ENCODE assay signal across 8 cellular contexts in genomic region chr22:26679003-26679629, GRCh38. TPM values are rescaled to one million over a fixed set of nuclear protein-coding genes. Genes with fewer than 3 reads are reported as not detected.
DNase-seq lines count a peak whose midpoint lies in the region; ATAC-seq, FAIRE-seq and TF ChIP-seq lines count a peak whose summit lies in the region.

No MANE protein-coding gene starts in this region.

- H3K4me2 ChIP-seq in H1 (ENCODE audit: insufficient read depth in 1 of 2, low read depth in 2 of 2, low read length in 2 of 2): no peak overlapping the region

- ATAC-seq in CD4-positive, CD25-positive, alpha-beta regulatory T cell (ENCODE audit: low read depth in 2 of 2): peak; percentile 68 to 79
- ATAC-seq in activated CD8-positive, alpha-beta T cell treated with anti-CD3 and anti-CD28 coated beads, Interleukin-2, amount 10 ng/mL, durations not matched to agents 7 days and 5 days: peak; percentile 79
- ATAC-seq in GM21515 (IDR thresholded peaks at IDR 0.05; ENCODE audit: unreplicated experiment): no peak

- no peak overlapping the region for H3K14ac ChIP-seq in H1 (ENCODE audit: insufficient read length)

- H3K4me3 ChIP-seq in CD4-positive, CD25-positive, alpha-beta regulatory T cell (ENCODE audit: low read depth, low read length): peak overlapping the region; percentile 41
- H3K4me3 ChIP-seq in H7 (ENCODE audit: insufficient read depth, low read depth, low read length) (no peak overlapping the region), H1 (ENCODE audit: extremely low read depth in 1 of 4, insufficient read depth in 2 of 4, low read depth in 3 of 4, low read length in 4 of 4) (no peak overlapping the region)

- H3K79me1 ChIP-seq in H1 (ENCODE audit: low read depth, low read length): peaks cover 5% of the 10 kb centered on the region; the same call in 1 of the 2 replicates

- H3K23me2 ChIP-seq in H1 (ENCODE audit: low read depth, low read length): no peaks in the 10 kb centered on the region

- no peaks in the 10 kb centered on the region for H3K9me3 Mint-ChIP-seq in CD4-positive, CD25-positive, alpha-beta regulatory T cell
- no peaks in the 10 kb centered on the region for H3K9me3 Mint-ChIP-seq in activated CD8-positive, alpha-beta T cell treated with anti-CD3 and anti-CD28 coated beads, Interleukin-2, amount 10 ng/mL, durations not matched to agents 7 days and 5 days (ENCODE audit: insufficient read depth)
- no peaks in the 10 kb centered on the region for H3K9me3 Mint-ChIP-seq in mesothelial cell of epicardium

- H3K4me1 ChIP-seq in CD4-positive, CD25-positive, alpha-beta regulatory T cell (ENCODE audit: control insufficient read depth, insufficient read depth, low read length, poor library complexity, severe bottlenecking): peaks cover 43% of the 10 kb centered on the region
- H3K4me1 ChIP-seq in H1 (replicated peaks in 1 of 4; ENCODE audit: control insufficient read depth in 3 of 4, insufficient read depth in 4 of 4, low read length in 3 of 4): peaks cover 4 to 11% (median 8%) of the 10 kb centered on the region in 4 experiments

- H4K8ac ChIP-seq in H1 (ENCODE audit: extremely low read depth, insufficient read depth, low read length): no peak overlapping the region

- H3K27me3 Mint-ChIP-seq in CD4-positive, CD25-positive, alpha-beta regulatory T cell: no peaks in the 10 kb centered on the region
- no peaks in the 10 kb centered on the region for H3K27me3 Mint-ChIP-seq in activated CD8-positive, alpha-beta T cell treated with anti-CD3 and anti-CD28 coated beads, Interleukin-2, amount 10 ng/mL, durations not matched to agents 7 days and 5 days (ENCODE audit: low read depth)
- H3K27me3 Mint-ChIP-seq in mesothelial cell of epicardium (ENCODE audit: low read depth): no peaks in the 10 kb centered on the region

- H2BK12ac ChIP-seq in H1 (ENCODE audit: low read depth, low read length): no peak overlapping the region

- H3K36me3 Mint-ChIP-seq in CD4-positive, CD25-positive, alpha-beta regulatory T cell: peaks cover 50% of the 10 kb centered on the region
- peaks cover 33% of the 10 kb centered on the region for H3K36me3 Mint-ChIP-seq in activated CD8-positive, alpha-beta T cell treated with anti-CD3 and anti-CD28 coated beads, Interleukin-2, amount 10 ng/mL, durations not matched to agents 7 days and 5 days (ENCODE audit: low read depth)
- peaks cover 17% of the 10 kb centered on the region for H3K36me3 Mint-ChIP-seq in mesothelial cell of epicardium

- H3K4me3 Mint-ChIP-seq in CD4-positive, CD25-positive, alpha-beta regulatory T cell: peak overlapping the region in 3 of 4 donors; percentile 60 to 80 (median 70)
- H3K4me3 Mint-ChIP-seq in activated CD8-positive, alpha-beta T cell treated with anti-CD3 and anti-CD28 coated beads, Interleukin-2, amount 10 ng/mL, durations not matched to agents 7 days and 5 days: no peak overlapping the region
- no peak overlapping the region for H3K4me3 Mint-ChIP-seq in mesothelial cell of epicardium

- POLR2A ChIA-PET in activated CD8-positive, alpha-beta T cell treated with anti-CD3 and anti-CD28 coated beads, Interleukin-2, amount 10 ng/mL, durations not matched to agents 7 days and 5 days (lab: Charles Lee): no interaction called here
- POLR2A ChIA-PET in H1 (lab: Charles Lee; ENCODE audit: partially characterized antibody): interaction anchor here (1.0 to 3.6 kb wide), 3 partner anchors 11 to 73 kb away, joined by 4 to 12 read pairs (median 6); no protein-coding TSS in a partner anchor

- no peak for TF ChIP-seq EP300 in H1 (IDR thresholded peaks at IDR 0.05; ENCODE audit: borderline replicate concordance in 1 of 2, low read depth in 2 of 2, low read length in 2 of 2)

- H3K4me1 Mint-ChIP-seq in CD4-positive, CD25-positive, alpha-beta regulatory T cell: peaks cover 18 to 84% (median 50%) of the 10 kb centered on the region in 4 donors
- H3K4me1 Mint-ChIP-seq in activated CD8-positive, alpha-beta T cell treated with anti-CD3 and anti-CD28 coated beads, Interleukin-2, amount 10 ng/mL, durations not matched to agents 7 days and 5 days (ENCODE audit: low read depth): peaks cover 36% of the 10 kb centered on the region
- H3K4me1 Mint-ChIP-seq in mesothelial cell of epicardium: peaks cover 37% of the 10 kb centered on the region

- H3K27me3 ChIP-seq in CD4-positive, CD25-positive, alpha-beta regulatory T cell (ENCODE audit: control insufficient read depth, insufficient read depth, low read length): no peaks in the 10 kb centered on the region
- no peaks in the 10 kb centered on the region for H3K27me3 ChIP-seq in H7 (ENCODE audit: control insufficient read depth, insufficient read depth, low read length)
- H3K27me3 ChIP-seq in H1 (replicated peaks in 1 of 4; ENCODE audit: control insufficient read depth in 3 of 4, extremely low read depth in 1 of 4, insufficient read depth in 3 of 4, low read length in 3 of 4): no peaks in the 10 kb centered on the region

- H3K36me3 ChIP-seq in CD4-positive, CD25-positive, alpha-beta regulatory T cell (ENCODE audit: control insufficient read depth, insufficient read depth, low read length): peaks cover 55% of the 10 kb centered on the region
- H3K36me3 ChIP-seq in H7 (replicated peaks; ENCODE audit: control insufficient read depth, insufficient read depth, low read length) (0 out of 2 replicates have a peak, but pooled peaks cover 1% of the 10 kb centered on the region), H1 (ENCODE audit: control insufficient read depth in 2 of 4, insufficient read depth in 4 of 4, low read length in 3 of 4) (0 out of 8 replicates have a peak, but pooled peaks cover 0 to 3% (median 0%) of the 10 kb centered on the region in 4 experiments)

- peak; percentile 84 to 99 (median 85) for TF ChIP-seq CTCF in H1 (IDR thresholded peaks at IDR 0.05; ENCODE audit: control extremely low read depth in 1 of 3, insufficient read depth in 1 of 3, low read depth in 1 of 3, low read length in 3 of 3)
- peak; percentile 70 for TF ChIP-seq CTCF in mesothelial cell of epicardium (IDR thresholded peaks at IDR 0.05; ENCODE audit: unreplicated experiment)

- DNase-seq in CD4-positive, CD25-positive, alpha-beta regulatory T cell: peak; percentile 59 to 75 (median 63)
- DNase-seq in H7: peak; percentile 83
- peak; percentile 49 to 62 for DNase-seq in NOMO-1 (lab: John Stamatoyannopoulos, UW; ENCODE audit: unreplicated experiment in 2 of 2)
- peak; percentile 83 for DNase-seq in activated CD8-positive, alpha-beta T cell treated with anti-CD3 and anti-CD28 coated beads, Interleukin-2, amount 10 ng/mL, durations not matched to agents 7 days and 5 days
- DNase-seq in H1 (ENCODE audit: low read depth in 1 of 2, low spot score in 2 of 2): peak; percentile 71 to 94
- peak; percentile 47 to 87 for DNase-seq in mesothelial cell of epicardium (ENCODE audit: low spot score in 2 of 2, unreplicated experiment in 2 of 2)
- DNase-seq in stimulated activated CD8-positive, alpha-beta memory T cell treated with anti-CD3 and anti-CD28 coated beads, Interleukin-7, amount 100 ng/mL, for 48 hours (ENCODE audit: extremely low read depth in 1 of 2, low read depth in 1 of 2): peak; percentile 33 to 52

- H3K9me3 ChIP-seq in CD4-positive, CD25-positive, alpha-beta regulatory T cell (ENCODE audit: control insufficient read depth in 2 of 2, low read length in 2 of 2): no peaks in the 10 kb centered on the region
- no peaks in the 10 kb centered on the region; a peak in 1 of 4 replicates for H3K9me3 ChIP-seq in H1 (ENCODE audit: insufficient read depth in 2 of 2, low read depth in 1 of 2, low read length in 1 of 2)

- H4K91ac ChIP-seq in H1 (replicated peaks; ENCODE audit: insufficient read length, low read length): no peak overlapping the region

- H3K79me2 ChIP-seq in H1 (ENCODE audit: control insufficient read depth in 1 of 2, insufficient read depth in 2 of 2, low read length in 2 of 2): peaks cover 0 to 3% of the 10 kb centered on the region in 2 experiments; a peak in 2 of 4 replicates

- no peak for TF ChIP-seq POLR2A in H1 (IDR thresholded peaks at IDR 0.05; ENCODE audit: control extremely low read depth in 1 of 2, low read depth in 2 of 2, low read length in 2 of 2)

- H3K9ac ChIP-seq in H1 (replicated peaks in 1 of 4; ENCODE audit: extremely low read depth in 1 of 4, low read depth in 3 of 4, low read length in 3 of 4): no peak overlapping the region

- TF ChIP-seq RAD21 in H1 (IDR thresholded peaks at IDR 0.05 in 1 of 2, conservative IDR thresholded peaks at IDR 0.05 in 1 of 2; ENCODE audit: low read depth in 2 of 2, low read length in 2 of 2): peak; percentile 96 to 98

- H3K56ac ChIP-seq in H1 (replicated peaks; ENCODE audit: insufficient read length, low read depth, low read length): no peak overlapping the region

- no peak overlapping the region for H4K5ac ChIP-seq in H1 (ENCODE audit: insufficient read length, low read depth, low read length)

- no peaks in the 10 kb centered on the region for H4K20me1 ChIP-seq in H1 (replicated peaks in 1 of 2; ENCODE audit: control insufficient read depth in 1 of 2, insufficient read depth in 2 of 2, low read length in 2 of 2)

- FAIRE-seq in H1 (lab: Jason Lieb, UNC): peak; percentile 85

- no peak overlapping the region for H2BK15ac ChIP-seq in H1 (ENCODE audit: low read length)

- H2BK20ac ChIP-seq in H1 (ENCODE audit: low read length): no peak overlapping the region

- no peak overlapping the region for H2AK5ac ChIP-seq in H1 (ENCODE audit: low read depth, low read length)

- 23% methylated on average over 4 of the region's 9 CpGs; no CpG with 5 or more reads in 1 of the 2 experiments for WGBS in H1 (ENCODE audit: extremely low coverage in 1 of 2, insufficient coverage in 1 of 2, insufficient read length in 1 of 2, insufficient replicate concordance in 2 of 2, low coverage in 1 of 2, low lambda C conversion rate in 2 of 2, missing lambda C conversion rate in 1 of 2), 2 experiments

- no peak overlapping the region for H3K27ac ChIP-seq in CD4-positive, CD25-positive, alpha-beta regulatory T cell (ENCODE audit: insufficient read depth, low read length, poor library complexity, severe bottlenecking)
- H3K27ac ChIP-seq in H1 (ENCODE audit: low read depth, low read length): no peak overlapping the region

- H3K4ac ChIP-seq in H1 (replicated peaks; ENCODE audit: insufficient read length, low read depth, low read length): no peak overlapping the region

- CTCF ChIA-PET in activated CD8-positive, alpha-beta T cell treated with anti-CD3 and anti-CD28 coated beads, Interleukin-2, amount 10 ng/mL, durations not matched to agents 7 days and 5 days (lab: Charles Lee): interaction anchor here (0.6 to 2.2 kb wide), 22 partner anchors 13 to 1290 kb away, joined by 3 to 9 read pairs (median 3); no protein-coding TSS in a partner anchor
- CTCF ChIA-PET in H1 (lab: Charles Lee; ENCODE audit: partially characterized antibody): interaction anchor here (0.6 to 3.6 kb wide), 26 partner anchors 10 to 652 kb away, joined by 3 to 18 read pairs (median 4); partner anchors contain the start of gene TPST2

- no peak overlapping the region for H2AFZ ChIP-seq in H1 (ENCODE audit: low read length)

- no peak overlapping the region for H3K18ac ChIP-seq in H1 (ENCODE audit: extremely low read depth, low read length)

- H2BK5ac ChIP-seq in H1 (ENCODE audit: low read depth, low read length): no peak overlapping the region

- H3K27ac Mint-ChIP-seq in CD4-positive, CD25-positive, alpha-beta regulatory T cell: peak overlapping the region; percentile 42 to 87 (median 77)
- H3K27ac Mint-ChIP-seq in activated CD8-positive, alpha-beta T cell treated with anti-CD3 and anti-CD28 coated beads, Interleukin-2, amount 10 ng/mL, durations not matched to agents 7 days and 5 days: no peak overlapping the region
- H3K27ac Mint-ChIP-seq in mesothelial cell of epicardium: no peak overlapping the region

- no peak overlapping the region for H3K23ac ChIP-seq in H1 (ENCODE audit: insufficient read length)

- H2BK120ac ChIP-seq in H1 (replicated peaks; ENCODE audit: low read depth, low read length): no peak overlapping the region

RNA-seq across cellular contexts. Expression of gene MIAT, which starts 21.7 kb away (rescaled TPM):
- 305 TPM for total RNA-seq in CD4-positive, CD25-positive, alpha-beta regulatory T cell
- polyA plus RNA-seq in CD4-positive, CD25-positive, alpha-beta regulatory T cell: 1 to 10 TPM; 1.4 to 3.1 (median 2.4) TPM
- total RNA-seq in H7 (2014; rRNA removed; shearing (Covaris generic)): 3.0 and 13.4 TPM in 2 replicates
- total RNA-seq in activated CD8-positive, alpha-beta T cell treated with anti-CD3 and anti-CD28 coated beads, Interleukin-2, amount 10 ng/mL, durations not matched to agents 7 days and 5 days: 10 to 100 TPM; 23.6 to 26.3 TPM
- 33.8 and 36.0 TPM in 2 replicates for total RNA-seq in H1 (2021; fragmentation: NEBNext Ultra II Directional; extraction: Animal tissue kit (Norgen Biotek cat#: 25700))
- 27.6 and 38.3 TPM in 2 replicates for polyA plus RNA-seq in H1 (2011; rRNA removed)
- polyA plus RNA-seq in H1 (2011; cell fraction: cytosol; rRNA removed): 55.4 TPM
- polyA plus RNA-seq in H1 (2011; cell fraction: nucleus; rRNA removed): 134 TPM
- 55.6 to 81.0 TPM (median 63.3 TPM) in 4 replicates for polyA plus RNA-seq in H1 (2012, experiment 1 of 2)
- 4.6 TPM for polyA plus RNA-seq in H1 (2012, experiment 2 of 2)
- 44.4 TPM for polyA plus RNA-seq in H1 (2013, experiment 1 of 2)
- polyA plus RNA-seq in H1 (2013, experiment 2 of 2): 37.1 TPM
- 75.5 and 135 TPM in 2 replicates for polyA minus RNA-seq in H1 (2011; rRNA and poly(A)+ RNA removed)
- 20.6 TPM for polyA minus RNA-seq in H1 (2011; cell fraction: cytosol; rRNA and poly(A)+ RNA removed)
- 72.4 TPM for polyA minus RNA-seq in H1 (2011; cell fraction: nucleus; rRNA and poly(A)+ RNA removed)
- total RNA-seq in mesothelial cell of epicardium: 6.6 to 7.0 TPM (median 6.7 TPM) in 3 replicates

RNA-seq across cellular contexts. Expression of gene CRYBA4, which starts 57.4 kb away (rescaled TPM):
- not detected for total RNA-seq in CD4-positive, CD25-positive, alpha-beta regulatory T cell
- polyA plus RNA-seq in CD4-positive, CD25-positive, alpha-beta regulatory T cell: under 1 TPM in 1 of 4 donors, not detected in 3; 0.59 TPM
- 0.22 TPM in 1 of 2 replicates, not detected in the other for total RNA-seq in H7 (2014; rRNA removed; shearing (Covaris generic))
- total RNA-seq in activated CD8-positive, alpha-beta T cell treated with anti-CD3 and anti-CD28 coated beads, Interleukin-2, amount 10 ng/mL, durations not matched to agents 7 days and 5 days: not detected
- total RNA-seq in H1 (2021; fragmentation: NEBNext Ultra II Directional; extraction: Animal tissue kit (Norgen Biotek cat#: 25700)): 0.67 and 1.5 TPM in 2 replicates
- polyA plus RNA-seq in H1 (2011; rRNA removed): 2.2 and 3.1 TPM in 2 replicates
- polyA plus RNA-seq in H1 (2011; cell fraction: cytosol; rRNA removed): 2.0 TPM
- polyA plus RNA-seq in H1 (2011; cell fraction: nucleus; rRNA removed): 1.4 TPM
- 0.84 to 2.4 TPM (median 1.9 TPM) in 4 replicates for polyA plus RNA-seq in H1 (2012, experiment 1 of 2)
- polyA plus RNA-seq in H1 (2012, experiment 2 of 2): 1.5 TPM
- 1.7 TPM for polyA plus RNA-seq in H1 (2013, experiment 1 of 2)
- polyA plus RNA-seq in H1 (2013, experiment 2 of 2): 2.0 TPM
- 0.56 and 0.69 TPM in 2 replicates for polyA minus RNA-seq in H1 (2011; rRNA and poly(A)+ RNA removed)
- polyA minus RNA-seq in H1 (2011; cell fraction: cytosol; rRNA and poly(A)+ RNA removed): not detected
- not detected for polyA minus RNA-seq in H1 (2011; cell fraction: nucleus; rRNA and poly(A)+ RNA removed)
- total RNA-seq in mesothelial cell of epicardium: not detected in 3 replicates

Comparison
In these comparisons a context has a peak if more than half of its experiments do, and no peak if none do; other contexts are left out.
1. H3K27ac Mint-ChIP-seq: peak in CD4-positive, CD25-positive, alpha-beta regulatory T cell (3 of 3); none in activated CD8-positive, alpha-beta T cell treated with anti-CD3 and anti-CD28 coated beads, Interleukin-2, amount 10 ng/mL, durations not matched to agents 7 days and 5 days (single experiment) and mesothelial cell of epicardium (single experiment).
2. H3K4me3 Mint-ChIP-seq: peak in CD4-positive, CD25-positive, alpha-beta regulatory T cell (3 of 4); none in activated CD8-positive, alpha-beta T cell treated with anti-CD3 and anti-CD28 coated beads, Interleukin-2, amount 10 ng/mL, durations not matched to agents 7 days and 5 days (single experiment) and mesothelial cell of epicardium (single experiment).
3. Peak in every context shown above with its lines, with median percentiles within 50 percentile points of each other: DNase-seq.